In genomic region chr17:74330446-74330845, GRCh38 we compare ENCODE assay signal across 21 cellular contexts. TPM values are rescaled to one million over a fixed set of nuclear protein-coding genes. Genes with fewer than 3 reads are reported as not detected.
"Had no signal": no experiment of that assay in that cellular context is flagged by ENCODE, and none has a peak within 500 bp of the region (broad histone marks: within the 10 kb centered on the region; RNA-seq: fewer than 3 reads in every experiment).

No MANE protein-coding gene starts in this region.

- H3K4me3 Mint-ChIP-seq: activated naive CD4-positive, alpha-beta T cell treated with anti-CD3 and anti-CD28 coated beads for 36 hours; activated naive CD8-positive, alpha-beta T cell treated with anti-CD3 and anti-CD28 coated beads, Interleukin-2, amount 50 U/mL, for 24 hours; T-helper 2 cell treated with Interferon-gamma antibody and Interleukin-4, amounts not matched to agents 5 μg/mL and 100 μg/mL, for 36 hours had no signal

- H3K27ac Mint-ChIP-seq: activated naive CD4-positive, alpha-beta T cell treated with anti-CD3 and anti-CD28 coated beads for 36 hours; activated naive CD8-positive, alpha-beta T cell treated with anti-CD3 and anti-CD28 coated beads, Interleukin-2, amount 50 U/mL, for 24 hours; activated T-helper 2 cell treated with anti-CD3 and anti-CD28 coated beads, Interferon-gamma antibody, Interleukin-2, Interleukin-4, amounts not matched to agents 10 μg/mL and 5 μg/mL and 100 μg/mL, durations not matched to agents 14 hours and 24 hours and 36 hours; T-helper 2 cell treated with Interferon-gamma antibody and Interleukin-4, amounts not matched to agents 5 μg/mL and 100 μg/mL, for 36 hours had no signal

- ATAC-seq: activated naive CD8-positive, alpha-beta T cell treated with anti-CD3 and anti-CD28 coated beads, Interleukin-2, amount 50 U/mL, for 24 hours had no signal

- H3K9me3 Mint-ChIP-seq: activated naive CD4-positive, alpha-beta T cell treated with anti-CD3 and anti-CD28 coated beads for 36 hours; activated naive CD8-positive, alpha-beta T cell treated with anti-CD3 and anti-CD28 coated beads, Interleukin-2, amount 50 U/mL, for 24 hours; activated T-helper 2 cell treated with anti-CD3 and anti-CD28 coated beads, Interferon-gamma antibody, Interleukin-2, Interleukin-4, amounts not matched to agents 10 μg/mL and 5 μg/mL and 100 μg/mL, durations not matched to agents 14 hours and 24 hours and 36 hours; T-helper 2 cell treated with Interferon-gamma antibody and Interleukin-4, amounts not matched to agents 5 μg/mL and 100 μg/mL, for 36 hours had no signal

- H3K27me3 ChIP-seq: right atrium auricular region had no signal

- H3K27ac ChIP-seq: esophagus squamous epithelium, right atrium auricular region, SJSA1, skin epidermis, suprapubic skin had no signal

- H3K9me3 ChIP-seq: esophagus squamous epithelium, right atrium auricular region, suprapubic skin had no signal

- DNase-seq: activated CD4-positive, alpha-beta T cell treated with anti-CD3 and anti-CD28 coated beads, Interleukin-2, amount 50 U/mL, for 1 hour; activated naive CD4-positive, alpha-beta T cell treated with anti-CD3 and anti-CD28 coated beads for 36 hours; activated naive CD8-positive, alpha-beta T cell treated with anti-CD3 and anti-CD28 coated beads, Interleukin-2, amount 50 U/mL, for 24 hours; activated T-cell treated with anti-CD3 and anti-CD28 coated beads for 4 hours; effector CD8-positive, alpha-beta T cell; esophagus squamous epithelium; stimulated activated CD4-positive, alpha-beta T cell treated with anti-CD3 and anti-CD28 coated beads, Interleukin-4, amount 100 ng/mL, for 24 hours; stimulated activated naive CD4-positive, alpha-beta T cell; SW 1271 had no signal

- H3K36me3 ChIP-seq: esophagus squamous epithelium, right atrium auricular region, SJSA1, suprapubic skin had no signal

- H3K4me3 ChIP-seq: esophagus squamous epithelium, lung, right atrium auricular region, SJSA1, skin epidermis, suprapubic skin had no signal

RNA-seq across cellular contexts. Expression of gene KIF19, which starts 4.4 kb away (rescaled TPM):
- total RNA-seq: activated naive CD4-positive, alpha-beta T cell treated with anti-CD3 and anti-CD28 coated beads for 36 hours; fibroblast of villous mesenchyme; SJSA1 had no signal

RNA-seq across cellular contexts. Expression of gene BTBD17, which starts 31.2 kb away (rescaled TPM):
- total RNA-seq: activated CD8-positive, alpha-beta memory T cell treated with anti-CD3 and anti-CD28 coated beads for 36 hours; activated naive CD4-positive, alpha-beta T cell treated with anti-CD3 and anti-CD28 coated beads for 36 hours; activated T-helper 2 cell treated with anti-CD3 and anti-CD28 coated beads, Interferon-gamma antibody, Interleukin-2, Interleukin-4, amounts not matched to agents 10 μg/mL and 5 μg/mL and 100 μg/mL, durations not matched to agents 14 hours and 24 hours and 36 hours; endothelial cell of umbilical vein; esophagus squamous epithelium; fibroblast of villous mesenchyme; posterior vena cava; right atrium auricular region; SJSA1; suprapubic skin; ureter had no signal
- polyA plus RNA-seq: endothelial cell of umbilical vein, lung had no signal

RNA-seq across cellular contexts. Expression of gene GPR142, which starts 36.9 kb away (rescaled TPM):
- total RNA-seq: activated CD8-positive, alpha-beta memory T cell treated with anti-CD3 and anti-CD28 coated beads for 36 hours; activated naive CD4-positive, alpha-beta T cell treated with anti-CD3 and anti-CD28 coated beads for 36 hours; activated T-helper 2 cell treated with anti-CD3 and anti-CD28 coated beads, Interferon-gamma antibody, Interleukin-2, Interleukin-4, amounts not matched to agents 10 μg/mL and 5 μg/mL and 100 μg/mL, durations not matched to agents 14 hours and 24 hours and 36 hours; endothelial cell of umbilical vein; fibroblast of villous mesenchyme; lung; right atrium auricular region; SJSA1; suprapubic skin had no signal
- polyA plus RNA-seq: endothelial cell of umbilical vein had no signal

RNA-seq across cellular contexts. Expression of gene DNAI2, which starts 56.4 kb away (rescaled TPM):
- total RNA-seq: endothelial cell of umbilical vein, fibroblast of villous mesenchyme, posterior vena cava, right atrium auricular region, SJSA1, suprapubic skin, ureter had no signal
- polyA plus RNA-seq: endothelial cell of umbilical vein had no signal
